In genomic region chrX:46446727-46447378, GRCh38 we compare ENCODE assay signal across 1 cellular context.
TF ChIP-seq lines count a peak whose summit lies in the region.

No MANE protein-coding gene starts in this region.

TF ChIP-seq in HepG2, 621 proteins besides CTCF, POLR2A, EP300 and RAD21 (continued from another document and continues in another):
- TF ChIP-seq BRF2 (CRISPR knock-in tag; IDR thresholded peaks at IDR 0.05) (no peak), HNF4A (CRISPR knock-in tag; IDR thresholded peaks at IDR 0.05) (no peak), ZNF770 (CRISPR knock-in tag; IDR thresholded peaks at IDR 0.05) (no peak), ZNF678 (CRISPR knock-in tag; IDR thresholded peaks at IDR 0.05) (no peak), CENPBD1 (CRISPR knock-in tag; IDR thresholded peaks at IDR 0.05; ENCODE audit: borderline replicate concordance, low read depth) (no peak), SKIL (CRISPR knock-in tag; IDR thresholded peaks at IDR 0.05; ENCODE audit: borderline replicate concordance) (no peak), ZNF446 (CRISPR knock-in tag; IDR thresholded peaks at IDR 0.05) (no peak), CC2D1A (CRISPR knock-in tag; IDR thresholded peaks at IDR 0.05) (no peak), ZFP91 (CRISPR knock-in tag; IDR thresholded peaks at IDR 0.05; ENCODE audit: borderline replicate concordance) (peak; percentile 51; the same call in 1 of the 2 replicates), MXD1 (CRISPR knock-in tag; IDR thresholded peaks at IDR 0.05) (peak; percentile 23; the same call in 1 of the 2 replicates), POGK (CRISPR knock-in tag; conservative IDR thresholded peaks at IDR 0.05) (no peak), SAP130 (CRISPR knock-in tag; IDR thresholded peaks at IDR 0.05; ENCODE audit: low read depth) (peak; percentile 64), MNT (IDR thresholded peaks at IDR 0.05) (no peak), SYNCRIP (IDR thresholded peaks at IDR 0.05; ENCODE audit: insufficient read depth, low read depth, low read length) (no peak), HNRNPH1 (optimal IDR thresholded peaks at IDR 0.05; ENCODE audit: low read depth, low read length) (no peak), KLF9 (CRISPR knock-in tag; IDR thresholded peaks at IDR 0.05; ENCODE audit: low read depth) (no peak), GABPA (IDR thresholded peaks at IDR 0.05; ENCODE audit: low read depth, low read length) (peak; percentile 78), GABPA (CRISPR knock-in tag; IDR thresholded peaks at IDR 0.05; ENCODE audit: low read depth) (peak; percentile 91), POLR2G (IDR thresholded peaks at IDR 0.05; ENCODE audit: low read depth, low read length) (peak; percentile 75), NFE2L1 (CRISPR knock-in tag; IDR thresholded peaks at IDR 0.05; ENCODE audit: borderline replicate concordance) (no peak), HIC2 (CRISPR knock-in tag; IDR thresholded peaks at IDR 0.05; ENCODE audit: low read depth) (no peak), JDP2 (CRISPR knock-in tag; IDR thresholded peaks at IDR 0.05; ENCODE audit: borderline replicate concordance) (no peak), EED (CRISPR knock-in tag; IDR thresholded peaks at IDR 0.05) (no peak), ZNF33A (CRISPR knock-in tag; IDR thresholded peaks at IDR 0.05; ENCODE audit: borderline replicate concordance) (no peak), CBX1 (IDR thresholded peaks at IDR 0.05; ENCODE audit: low read depth) (no peak), TBX2 (CRISPR knock-in tag; IDR thresholded peaks at IDR 0.05; ENCODE audit: borderline replicate concordance) (no peak), ZBTB49 (CRISPR knock-in tag; IDR thresholded peaks at IDR 0.05; ENCODE audit: borderline replicate concordance) (no peak), ARNTL (CRISPR knock-in tag; IDR thresholded peaks at IDR 0.05) (no peak), U2AF2 (IDR thresholded peaks at IDR 0.05; ENCODE audit: low read depth, low read length) (no peak), ZBTB4 (CRISPR knock-in tag; IDR thresholded peaks at IDR 0.05; ENCODE audit: borderline replicate concordance) (no peak), ZFP36L2 (CRISPR knock-in tag; IDR thresholded peaks at IDR 0.05) (no peak), HES4 (CRISPR knock-in tag; IDR thresholded peaks at IDR 0.05; ENCODE audit: borderline replicate concordance) (no peak), ZNF704 (CRISPR knock-in tag; IDR thresholded peaks at IDR 0.05; ENCODE audit: borderline replicate concordance) (no peak), TGIF2 (CRISPR knock-in tag; IDR thresholded peaks at IDR 0.05) (no peak), ZNF253 (CRISPR knock-in tag; IDR thresholded peaks at IDR 0.05; ENCODE audit: borderline replicate concordance) (no peak), RFX3 (CRISPR knock-in tag; IDR thresholded peaks at IDR 0.05) (no peak), PITX1 (CRISPR knock-in tag; IDR thresholded peaks at IDR 0.05) (no peak), ZNF10 (CRISPR knock-in tag; IDR thresholded peaks at IDR 0.05; ENCODE audit: borderline replicate concordance, low read depth) (no peak), CEBPG (CRISPR knock-in tag; IDR thresholded peaks at IDR 0.05) (no peak; the same call in 1 of the 2 replicates), ZNF605 (CRISPR knock-in tag; IDR thresholded peaks at IDR 0.05) (no peak), NFIB (CRISPR knock-in tag; IDR thresholded peaks at IDR 0.05; ENCODE audit: borderline replicate concordance) (no peak), SALL2 (CRISPR knock-in tag; IDR thresholded peaks at IDR 0.05) (no peak), MXI1 (IDR thresholded peaks at IDR 0.05; ENCODE audit: borderline replicate concordance, low read depth, low read length) (peak; percentile 29; the same call in 1 of the 3 replicates)
